Comparison of ENCODE assay signal across 7 cellular contexts in genomic region chr1:200473698-200474371, GRCh38.
A peak's percentile ranks its signal among the peaks of the same experiment; 100 is the strongest.
DNase-seq lines count a peak whose midpoint lies in the region; ATAC-seq lines count a peak whose summit lies in the region.

No MANE protein-coding gene starts in this region.

- H3K4me3 ChIP-seq in right cardiac atrium (ENCODE audit: low read length) = no peak overlapping the region

- no peaks in the 10 kb centered on the region for H3K9me3 ChIP-seq in right cardiac atrium (ENCODE audit: control insufficient read depth, low read length)

- ATAC-seq in GM18519 (IDR thresholded peaks at IDR 0.05; ENCODE audit: low FRiP score, unreplicated experiment) (peak; percentile 53), GM21529 (IDR thresholded peaks at IDR 0.05; ENCODE audit: unreplicated experiment) (peak; percentile 87), right cardiac atrium (no peak)

- H3K27me3 ChIP-seq in right cardiac atrium (ENCODE audit: control insufficient read depth, insufficient read depth) = no peaks in the 10 kb centered on the region

- intact Hi-C loops in right cardiac atrium (cut with DNase I) = no loop called here

- DNase-seq in NCI-H1694 treated with DMSO at 0.1 percent for 48 hours (lab: John Stamatoyannopoulos, UW) = peak; percentile 36
- DNase-seq in hepatic stellate cell (ENCODE audit: low spot score) = peak; percentile 38
- DNase-seq in dedifferentiated amniotic fluid mesenchymal stem cell (ENCODE audit: extremely low spot score) = no peak
- no peak for DNase-seq in right cardiac atrium
- DNase-seq in activated gamma-delta T cell (lab: John Stamatoyannopoulos, UW) = no peak

- 36% methylated on average over 12 of the region's 12 CpGs for WGBS in right cardiac atrium

- H3K27ac ChIP-seq in right cardiac atrium (ENCODE audit: low read length) = no peak overlapping the region

- no peaks in the 10 kb centered on the region for H3K4me1 ChIP-seq in right cardiac atrium (ENCODE audit: control insufficient read depth, insufficient read depth, low read length)

Comparison
In these comparisons a context has a peak if more than half of its experiments do, and no peak if none do; other contexts are left out.
1. ATAC-seq: peak in GM18519 (single experiment) and GM21529 (single experiment); none in right cardiac atrium (0 of 2).
2. DNase-seq: peak in NCI-H1694 treated with DMSO at 0.1 percent for 48 hours (single experiment) and hepatic stellate cell (single experiment); none in dedifferentiated amniotic fluid mesenchymal stem cell (single experiment), right cardiac atrium (0 of 3) and activated gamma-delta T cell (single experiment).